31 cellular contexts compared by ENCODE assay signal in genomic region chr1:20328201-20328600, GRCh38. TPM values are rescaled to one million over a fixed set of nuclear protein-coding genes. Genes with fewer than 3 reads are reported as not detected.
"Had no signal": no experiment of that assay in that cellular context is flagged by ENCODE, and none has a peak within 500 bp of the region (broad histone marks: within the 10 kb centered on the region; RNA-seq: fewer than 3 reads in every experiment).

No MANE protein-coding gene starts in this region.

- FAIRE-seq: astrocyte, colon had no signal

- H3K4me3 ChIP-seq: esophagus muscularis mucosa, gastrocnemius medialis, heart left ventricle had no signal

- DNase-seq: activated B cell treated with CpG ODN at 0.5 μM for 24 hours; activated CD4-positive, alpha-beta T cell treated with anti-CD3 and anti-CD28 coated beads for 48 hours; activated CD4-positive, alpha-beta T cell treated with anti-CD3 and anti-CD28 coated beads, Interleukin-2, amount 50 U/mL, for 1 hour; activated CD4-positive, alpha-beta T cell treated with anti-CD3 and anti-CD28 coated beads, Interleukin-2, amount 50 U/mL, for 48 hours; activated CD8-positive, alpha-beta memory T cell treated with anti-CD3 and anti-CD28 coated beads for 24 hours; activated CD8-positive, alpha-beta T cell treated with anti-CD3 and anti-CD28 coated beads for 36 hours; activated gamma-delta T cell; activated naive CD4-positive, alpha-beta T cell; activated naive CD4-positive, alpha-beta T cell treated with anti-CD3 and anti-CD28 coated beads, Interleukin-2, amount 10 ng/mL, durations not matched to agents 7 days and 5 days; activated T-cell treated with anti-CD3 and anti-CD28 coated beads, Interleukin-2, amount 50 U/mL, for 4 hours; amniotic stem cell; anterior cingulate cortex; cortex of kidney; dermis blood vessel endothelial cell; effector CD4-positive, alpha-beta T cell; effector memory CD8-positive, alpha-beta T cell; erythroblast; foreskin keratinocyte; gastrocnemius medialis; glutamatergic neuron; heart left ventricle; T-helper 1 cell; T-helper 17 cell; T1000; WERI-Rb-1 had no signal

- H3K4me1 ChIP-seq: foreskin keratinocyte had no signal

- ATAC-seq: activated CD4-positive, CD25-positive, alpha-beta regulatory T cell treated with anti-CD3 and anti-CD28 coated beads, Interleukin-2, amount 50 U/mL, for 24 hours; activated CD8-positive, alpha-beta T cell treated with anti-CD3 and anti-CD28 coated beads for 36 hours; activated T-cell treated with anti-CD3 and anti-CD28 coated beads, Interleukin-2, amount 50 U/mL, for 4 hours; activated T-helper 17 cell treated with anti-CD3 and anti-CD28 coated beads, Interleukin-2, amount 50 U/mL, for 72 hours; effector memory CD8-positive, alpha-beta T cell; foreskin keratinocyte; gastrocnemius medialis; heart left ventricle; T-helper 17 cell had no signal

- H3K36me3 ChIP-seq: esophagus muscularis mucosa, gastrocnemius medialis, heart left ventricle, WERI-Rb-1 had no signal

- H3K27me3 ChIP-seq: gastrocnemius medialis, heart left ventricle had no signal

- H3K9me3 ChIP-seq: esophagus muscularis mucosa, gastrocnemius medialis, heart left ventricle had no signal

- H3K27ac ChIP-seq: esophagus muscularis mucosa, foreskin keratinocyte, gastrocnemius medialis, heart left ventricle, WERI-Rb-1 had no signal

RNA-seq across cellular contexts. Expression of gene VWA5B1, which starts 37.5 kb away (rescaled TPM):
- total RNA-seq: activated B cell treated with CpG ODN at 0.5 μM for 24 hours; activated CD8-positive, alpha-beta T cell treated with anti-CD3 and anti-CD28 coated beads for 36 hours; activated T-cell treated with anti-CD3 and anti-CD28 coated beads, Interleukin-2, amount 50 U/mL, for 4 hours; astrocyte; chondrocyte; dermis blood vessel endothelial cell; foreskin keratinocyte had no signal
- polyA plus RNA-seq: foreskin keratinocyte had no signal
